In genomic region chr3:18743761-18744160, GRCh38 we compare ENCODE assay signal across 22 cellular contexts.
DNase-seq lines count a peak whose midpoint lies in the region; ATAC-seq lines count a peak whose summit lies in the region.
"Had no signal": no experiment of that assay in that cellular context is flagged by ENCODE, and none has a peak within 500 bp of the region (broad histone marks: within the 10 kb centered on the region; RNA-seq: fewer than 3 reads in every experiment).

No MANE protein-coding gene starts in this region.

- H3K4me3 ChIP-seq in CD4-positive, alpha-beta memory T cell (ENCODE audit: low read length in 2 of 2), result no peak overlapping the region
- H3K4me3 ChIP-seq in naive thymus-derived CD4-positive, alpha-beta T cell (ENCODE audit: low read length), result no peak overlapping the region
- H3K4me3 ChIP-seq: A549, breast epithelium, coronary artery, GM23248, upper lobe of right lung had no signal

- peaks cover 64% of the 10 kb centered on the region for H3K4me1 Mint-ChIP-seq in activated CD4-positive, alpha-beta T cell treated with anti-CD3 and anti-CD28 coated beads, Interleukin-2, amount 10 ng/mL, durations not matched to agents 24 days and 14 days
- H3K4me1 Mint-ChIP-seq in CD4-positive, alpha-beta memory T cell, result peaks cover 54 to 79% (median 66%) of the 10 kb centered on the region in 4 donors
- peaks cover 72% of the 10 kb centered on the region for H3K4me1 Mint-ChIP-seq in activated CD4-positive, alpha-beta memory T cell treated with anti-CD3 and anti-CD28 coated beads, Interleukin-2, amount 10 ng/mL, durations not matched to agents 7 days and 5 days
- peaks cover 60 to 95% (median 88%) of the 10 kb centered on the region in 7 donors for H3K4me1 Mint-ChIP-seq in naive thymus-derived CD4-positive, alpha-beta T cell

- H3K36me3 Mint-ChIP-seq in activated CD4-positive, alpha-beta T cell treated with anti-CD3 and anti-CD28 coated beads, Interleukin-2, amount 10 ng/mL, durations not matched to agents 24 days and 14 days (ENCODE audit: low read depth), result peaks cover 2% of the 10 kb centered on the region
- no peaks in the 10 kb centered on the region for H3K36me3 Mint-ChIP-seq in CD4-positive, alpha-beta memory T cell
- peaks cover 14% of the 10 kb centered on the region for H3K36me3 Mint-ChIP-seq in activated CD4-positive, alpha-beta memory T cell treated with anti-CD3 and anti-CD28 coated beads, Interleukin-2, amount 10 ng/mL, durations not matched to agents 7 days and 5 days (ENCODE audit: low read depth)
- H3K36me3 Mint-ChIP-seq in naive thymus-derived CD4-positive, alpha-beta T cell, result peaks cover 0 to 16% (median 0%) of the 10 kb centered on the region in 5 donors

- peak overlapping the region; percentile 63 for H3K4me3 Mint-ChIP-seq in activated CD4-positive, alpha-beta T cell treated with anti-CD3 and anti-CD28 coated beads, Interleukin-2, amount 10 ng/mL, durations not matched to agents 24 days and 14 days
- H3K4me3 Mint-ChIP-seq in CD4-positive, alpha-beta memory T cell, result peak overlapping the region in 7 of 8 donors; percentile 18 to 68 (median 59)
- peak overlapping the region; percentile 43 for H3K4me3 Mint-ChIP-seq in activated CD4-positive, alpha-beta memory T cell treated with anti-CD3 and anti-CD28 coated beads, Interleukin-2, amount 10 ng/mL, durations not matched to agents 7 days and 5 days
- H3K4me3 Mint-ChIP-seq in naive thymus-derived CD4-positive, alpha-beta T cell, result peak overlapping the region; percentile 64 to 83 (median 74)
- H3K4me3 Mint-ChIP-seq: B cell had no signal

- H3K27me3 Mint-ChIP-seq in activated CD4-positive, alpha-beta T cell treated with anti-CD3 and anti-CD28 coated beads, Interleukin-2, amount 10 ng/mL, durations not matched to agents 24 days and 14 days, result no peaks in the 10 kb centered on the region
- no peaks in the 10 kb centered on the region for H3K27me3 Mint-ChIP-seq in CD4-positive, alpha-beta memory T cell
- no peaks in the 10 kb centered on the region for H3K27me3 Mint-ChIP-seq in activated CD4-positive, alpha-beta memory T cell treated with anti-CD3 and anti-CD28 coated beads, Interleukin-2, amount 10 ng/mL, durations not matched to agents 7 days and 5 days
- H3K27me3 Mint-ChIP-seq in naive thymus-derived CD4-positive, alpha-beta T cell, result no peaks in the 10 kb centered on the region
- H3K27me3 Mint-ChIP-seq: B cell had no signal

- peaks cover 4% of the 10 kb centered on the region for H3K9me3 Mint-ChIP-seq in activated CD4-positive, alpha-beta T cell treated with anti-CD3 and anti-CD28 coated beads, Interleukin-2, amount 10 ng/mL, durations not matched to agents 24 days and 14 days
- no peaks in the 10 kb centered on the region for H3K9me3 Mint-ChIP-seq in CD4-positive, alpha-beta memory T cell
- H3K9me3 Mint-ChIP-seq in activated CD4-positive, alpha-beta memory T cell treated with anti-CD3 and anti-CD28 coated beads, Interleukin-2, amount 10 ng/mL, durations not matched to agents 7 days and 5 days, result peaks cover 2% of the 10 kb centered on the region
- H3K9me3 Mint-ChIP-seq in naive thymus-derived CD4-positive, alpha-beta T cell, result no peaks in the 10 kb centered on the region

- H3K36me3 ChIP-seq in CD4-positive, alpha-beta memory T cell (ENCODE audit: insufficient read depth, low read length), result no peaks in the 10 kb centered on the region
- H3K36me3 ChIP-seq in naive thymus-derived CD4-positive, alpha-beta T cell (ENCODE audit: control insufficient read depth in 2 of 3, insufficient read depth in 3 of 3, low read length in 3 of 3), result no peaks in the 10 kb centered on the region
- H3K36me3 ChIP-seq: breast epithelium, upper lobe of right lung had no signal

- H3K27ac Mint-ChIP-seq in activated CD4-positive, alpha-beta T cell treated with anti-CD3 and anti-CD28 coated beads, Interleukin-2, amount 10 ng/mL, durations not matched to agents 24 days and 14 days, result peak overlapping the region; percentile 90
- peak overlapping the region; percentile 70 to 94 (median 86) for H3K27ac Mint-ChIP-seq in CD4-positive, alpha-beta memory T cell
- peak overlapping the region; percentile 85 for H3K27ac Mint-ChIP-seq in activated CD4-positive, alpha-beta memory T cell treated with anti-CD3 and anti-CD28 coated beads, Interleukin-2, amount 10 ng/mL, durations not matched to agents 7 days and 5 days
- peak overlapping the region; percentile 84 to 99 (median 92) for H3K27ac Mint-ChIP-seq in naive thymus-derived CD4-positive, alpha-beta T cell
- H3K27ac Mint-ChIP-seq: B cell had no signal

- POLR2A ChIA-PET in CD4-positive, alpha-beta memory T cell (lab: Charles Lee; ENCODE audit: partially characterized antibody), result interaction anchor here (0.9 to 2.3 kb wide), 3 partner anchors 12 to 29 kb away, joined by 3 to 12 read pairs (median 3); no protein-coding TSS in a partner anchor
- POLR2A ChIA-PET in activated CD4-positive, alpha-beta memory T cell treated with anti-CD3 and anti-CD28 coated beads, Interleukin-2, amount 10 ng/mL, durations not matched to agents 7 days and 5 days (lab: Charles Lee), result interaction anchor here (1.0 to 3.9 kb wide), 8 partner anchors 14 to 305 kb away, joined by 3 to 28 read pairs (median 6); no protein-coding TSS in a partner anchor
- POLR2A ChIA-PET in naive thymus-derived CD4-positive, alpha-beta T cell (lab: Charles Lee), result interaction anchor here (0.7 to 12.7 kb wide), 2 partner anchors 18 to 61 kb away, joined by 5 to 95 read pairs; no protein-coding TSS in a partner anchor

- H3K4me1 ChIP-seq in CD4-positive, alpha-beta memory T cell (ENCODE audit: insufficient read depth, low read length), result peaks cover 74% of the 10 kb centered on the region
- peaks cover 61 to 64% of the 10 kb centered on the region in 2 donors for H3K4me1 ChIP-seq in naive thymus-derived CD4-positive, alpha-beta T cell (ENCODE audit: control insufficient read depth in 2 of 2, insufficient read depth in 2 of 2, low read length in 2 of 2)
- H3K4me1 ChIP-seq: A549, breast epithelium, upper lobe of right lung had no signal

- no peak overlapping the region for H3K27ac ChIP-seq in CD4-positive, alpha-beta memory T cell (ENCODE audit: low read depth, low read length)
- H3K27ac ChIP-seq in naive thymus-derived CD4-positive, alpha-beta T cell (ENCODE audit: low read depth, low read length), result peak overlapping the region; percentile 48
- H3K27ac ChIP-seq: A549, breast epithelium, coronary artery, GM23248, upper lobe of right lung had no signal

- DNase-seq in activated CD4-positive, alpha-beta T cell treated with anti-CD3 and anti-CD28 coated beads, Interleukin-2, amount 10 ng/mL, durations not matched to agents 24 days and 14 days, result peak; percentile 83
- no peak for DNase-seq in activated CD4-positive, alpha-beta T cell treated with anti-CD3 and anti-CD28 coated beads, Interleukin-2, amount 50 U/mL, for 4 hours
- DNase-seq in CD4-positive, alpha-beta memory T cell, result no peak
- peak; percentile 32 for DNase-seq in activated CD4-positive, alpha-beta memory T cell treated with anti-CD3 and anti-CD28 coated beads, Interleukin-2, amount 10 ng/mL, durations not matched to agents 7 days and 5 days
- peak in 1 of 9 donors; percentile 28 for DNase-seq in naive thymus-derived CD4-positive, alpha-beta T cell
- DNase-seq in central memory CD4-positive, alpha-beta T cell, result no peak
- no peak for DNase-seq in hippocampal formation (lab: John Stamatoyannopoulos, UW)
- DNase-seq in left colon, result no peak
- DNase-seq: activated CD4-positive, CD25-positive, alpha-beta regulatory T cell treated with anti-CD3 and anti-CD28 coated beads, Interleukin-2, amount 50 U/mL, for 72 hours; amniotic stem cell; Calu3; GM23248; kidney; NCI-H1092; NCI-H187 treated with DMSO at 0.1 percent for 48 hours; NCI-H2227 treated with DMSO at 0.1 percent for 48 hours; NCI-H748 treated with DMSO at 0.1 percent for 48 hours; upper lobe of right lung had no signal

- CTCF ChIA-PET in CD4-positive, alpha-beta memory T cell (lab: Charles Lee; ENCODE audit: partially characterized antibody), result interaction anchor here (1.0 to 1.5 kb wide), 2 partner anchors 15 to 19 kb away, joined by 3 to 4 read pairs; no protein-coding TSS in a partner anchor
- CTCF ChIA-PET in activated CD4-positive, alpha-beta memory T cell treated with anti-CD3 and anti-CD28 coated beads, Interleukin-2, amount 10 ng/mL, durations not matched to agents 7 days and 5 days (lab: Charles Lee), result interaction anchor here (1.6 to 3.7 kb wide), 2 partner anchors 15 to 31 kb away, joined by 4 to 20 read pairs; no protein-coding TSS in a partner anchor
- CTCF ChIA-PET in naive thymus-derived CD4-positive, alpha-beta T cell (lab: Charles Lee), result interaction anchor here (0.7 to 1.6 kb wide), 3 partner anchors 30 to 321 kb away, joined by 3 to 4 read pairs (median 4); no protein-coding TSS in a partner anchor

- ATAC-seq in naive thymus-derived CD4-positive, alpha-beta T cell, result no peak
- no peak for ATAC-seq in left colon
- ATAC-seq: A549, upper lobe of right lung had no signal

- intact Hi-C loops in activated CD4-positive, alpha-beta T cell treated with anti-CD3 and anti-CD28 coated beads, Interleukin-2, amount 10 ng/mL, durations not matched to agents 24 days and 14 days (cut with micrococcal nuclease), result loop anchor here (1.0 to 10.0 kb wide), 4 partner anchors 43 to 1191 kb away; partner anchors contain the start of gene EFHB
- intact Hi-C loops in CD4-positive, alpha-beta memory T cell (cut with micrococcal nuclease), result loop anchor here (5.0 kb wide), 3 partner anchors 186 to 316 kb away; partner anchors contain the start of gene SATB1
- intact Hi-C loops in naive thymus-derived CD4-positive, alpha-beta T cell (cut with micrococcal nuclease), result loop anchor here (1.0 to 10.0 kb wide), 5 partner anchors 9 to 1899 kb away; partner anchors contain the start of gene RAB5A (in 1 of the 2)
- intact Hi-C loops in left colon (cut with DNase I, micrococcal nuclease), result no loop called here

- no peaks in the 10 kb centered on the region for H3K9me3 ChIP-seq in CD4-positive, alpha-beta memory T cell (ENCODE audit: control insufficient read depth in 1 of 2, low read length in 2 of 2)
- H3K9me3 ChIP-seq in naive thymus-derived CD4-positive, alpha-beta T cell (ENCODE audit: control insufficient read depth in 2 of 3, low read length in 3 of 3), result no peaks in the 10 kb centered on the region
- H3K9me3 ChIP-seq: A549, breast epithelium, upper lobe of right lung had no signal

- no peaks in the 10 kb centered on the region for H3K27me3 ChIP-seq in CD4-positive, alpha-beta memory T cell (ENCODE audit: insufficient read depth, low read length)
- H3K27me3 ChIP-seq in naive thymus-derived CD4-positive, alpha-beta T cell (ENCODE audit: control insufficient read depth in 2 of 2, insufficient read depth in 2 of 2, low read length in 2 of 2), result no peaks in the 10 kb centered on the region
- H3K27me3 ChIP-seq: breast epithelium, upper lobe of right lung had no signal

Comparison
In these comparisons a context has a peak if more than half of its experiments do, and no peak if none do; other contexts are left out.
1. DNase-seq: peak in activated CD4-positive, alpha-beta T cell treated with anti-CD3 and anti-CD28 coated beads, Interleukin-2, amount 10 ng/mL, durations not matched to agents 24 days and 14 days (single experiment) and activated CD4-positive, alpha-beta memory T cell treated with anti-CD3 and anti-CD28 coated beads, Interleukin-2, amount 10 ng/mL, durations not matched to agents 7 days and 5 days (single experiment); none in activated CD4-positive, alpha-beta T cell treated with anti-CD3 and anti-CD28 coated beads, Interleukin-2, amount 50 U/mL, for 4 hours (0 of 2), CD4-positive, alpha-beta memory T cell (0 of 5), central memory CD4-positive, alpha-beta T cell (single experiment), hippocampal formation (0 of 2) and left colon (0 of 2).
2. intact Hi-C loops: an anchor here in activated CD4-positive, alpha-beta T cell treated with anti-CD3 and anti-CD28 coated beads, Interleukin-2, amount 10 ng/mL, durations not matched to agents 24 days and 14 days (1.0 to 10.0 kb wide), CD4-positive, alpha-beta memory T cell (5.0 kb wide) and naive thymus-derived CD4-positive, alpha-beta T cell (1.0 to 10.0 kb wide); none called in left colon.
3. Peak in every context shown above with its lines, with median percentiles within 50 percentile points of each other: H3K27ac Mint-ChIP-seq and H3K4me3 Mint-ChIP-seq.